16 cellular contexts compared by ENCODE assay signal in genomic region chr6:3380344-3381232, GRCh38.
DNase-seq lines count a peak whose midpoint lies in the region; ATAC-seq and TF ChIP-seq lines count a peak whose summit lies in the region.
"Had no signal": no experiment of that assay in that cellular context is flagged by ENCODE, and none has a peak within 500 bp of the region (broad histone marks: within the 10 kb centered on the region; RNA-seq: fewer than 3 reads in every experiment).

No MANE protein-coding gene starts in this region.

- H2AFZ ChIP-seq in osteoblast (ENCODE audit: low read length): no peak overlapping the region

- intact Hi-C loops in lower lobe of right lung (cut with DNase I): no loop called here
- intact Hi-C loops in upper lobe of right lung (cut with DNase I): no loop called here

- H3K27me3 ChIP-seq in lower lobe of right lung (ENCODE audit: low read depth): no peaks in the 10 kb centered on the region
- no peaks in the 10 kb centered on the region for H3K27me3 ChIP-seq in upper lobe of right lung
- H3K27me3 ChIP-seq in osteoblast (ENCODE audit: insufficient read depth, low read length): no peaks in the 10 kb centered on the region
- H3K27me3 ChIP-seq: brain microvascular endothelial cell, right atrium auricular region had no signal

- H3K4me1 ChIP-seq in lower lobe of right lung (peaks cover 27% of the 10 kb centered on the region), upper lobe of right lung (peaks cover 6% of the 10 kb centered on the region), osteoblast (ENCODE audit: insufficient read depth, low read length) (peaks cover 34% of the 10 kb centered on the region)
- H3K4me1 ChIP-seq: HAP-1 had no signal

- H3K36me3 ChIP-seq in lower lobe of right lung (no peaks in the 10 kb centered on the region), upper lobe of right lung (no peaks in the 10 kb centered on the region), osteoblast (ENCODE audit: insufficient read depth, low read length) (no peaks in the 10 kb centered on the region)
- H3K36me3 ChIP-seq: brain microvascular endothelial cell, HAP-1, right atrium auricular region had no signal

- H3K79me2 ChIP-seq in osteoblast (ENCODE audit: insufficient read depth, low read length): peaks cover 18% of the 10 kb centered on the region

- H4K20me1 ChIP-seq in osteoblast (ENCODE audit: insufficient read depth, low read length): no peaks in the 10 kb centered on the region

- no peak overlapping the region for H3K4me2 ChIP-seq in osteoblast (ENCODE audit: insufficient read depth, low read length)

- no peak for TF ChIP-seq CTCF in lower lobe of right lung (IDR thresholded peaks at IDR 0.05)
- no peak for TF ChIP-seq CTCF in upper lobe of right lung (IDR thresholded peaks at IDR 0.05)
- TF ChIP-seq CTCF in osteoblast (IDR thresholded peaks at IDR 0.05; ENCODE audit: extremely low read depth, low read depth, low read length): no peak

- H3K9me3 ChIP-seq in lower lobe of right lung (no peaks in the 10 kb centered on the region), upper lobe of right lung (no peaks in the 10 kb centered on the region), osteoblast (ENCODE audit: low read depth, low read length) (no peaks in the 10 kb centered on the region)
- H3K9me3 ChIP-seq: HAP-1, right atrium auricular region had no signal

- H3K4me3 ChIP-seq in lower lobe of right lung (no peak overlapping the region), upper lobe of right lung (no peak overlapping the region), osteoblast (ENCODE audit: insufficient read depth, low read length) (no peak overlapping the region)
- H3K4me3 ChIP-seq: HAP-1, right atrium auricular region had no signal

- DNase-seq in NCI-H345 (lab: John Stamatoyannopoulos, UW): peak; percentile 18
- no peak for DNase-seq in NCI-H345 treated with DMSO at 0.1 percent for 48 hours (lab: John Stamatoyannopoulos, UW; ENCODE audit: unreplicated experiment)
- DNase-seq in lower lobe of right lung: peak; percentile 83
- peak; percentile 80 for DNase-seq in upper lobe of right lung
- DNase-seq in osteoblast (ENCODE audit: insufficient read length, low spot score, missing footprints): no peak
- DNase-seq in OCI-M2 (lab: John Stamatoyannopoulos, UW; ENCODE audit: unreplicated experiment): no peak
- DNase-seq: activated naive CD4-positive, alpha-beta T cell; kidney; naive thymus-derived CD4-positive, alpha-beta T cell; NCI-H1092 treated with DMSO at 0.1 percent for 48 hours had no signal

- ATAC-seq in lower lobe of right lung (peak; percentile 42 to 47), upper lobe of right lung (peak; percentile 60)
- ATAC-seq in activated CD4-positive, CD25-positive, alpha-beta regulatory T cell treated with anti-CD3 and anti-CD28 coated beads, Interleukin-2, amount 50 U/mL, for 24 hours: no peak
- ATAC-seq: naive thymus-derived CD4-positive, alpha-beta T cell had no signal

- H3K27ac ChIP-seq in angular gyrus (ENCODE audit: low read depth, low read length) (peak overlapping the region; percentile 77), lower lobe of right lung (peak overlapping the region; percentile 15), upper lobe of right lung (no peak overlapping the region), osteoblast (ENCODE audit: low read depth, low read length) (no peak overlapping the region)
- H3K27ac ChIP-seq: brain microvascular endothelial cell, right atrium auricular region, SK-N-MC had no signal

Comparison
In these comparisons a context has a peak if more than half of its experiments do, and no peak if none do; other contexts are left out.
1. DNase-seq: peak in NCI-H345 (single experiment), lower lobe of right lung (single experiment) and upper lobe of right lung (single experiment); none in NCI-H345 treated with DMSO at 0.1 percent for 48 hours (single experiment), osteoblast (single experiment) and OCI-M2 (single experiment).
2. H3K27ac ChIP-seq: peak in angular gyrus (single experiment) and lower lobe of right lung (single experiment); none in upper lobe of right lung (single experiment) and osteoblast (single experiment).
3. ATAC-seq: peak in lower lobe of right lung (2 of 2) and upper lobe of right lung (single experiment); none in activated CD4-positive, CD25-positive, alpha-beta regulatory T cell treated with anti-CD3 and anti-CD28 coated beads, Interleukin-2, amount 50 U/mL, for 24 hours (0 of 2).